Comparison of ENCODE assay signal across 9 cellular contexts in the genomic region with DNA sequence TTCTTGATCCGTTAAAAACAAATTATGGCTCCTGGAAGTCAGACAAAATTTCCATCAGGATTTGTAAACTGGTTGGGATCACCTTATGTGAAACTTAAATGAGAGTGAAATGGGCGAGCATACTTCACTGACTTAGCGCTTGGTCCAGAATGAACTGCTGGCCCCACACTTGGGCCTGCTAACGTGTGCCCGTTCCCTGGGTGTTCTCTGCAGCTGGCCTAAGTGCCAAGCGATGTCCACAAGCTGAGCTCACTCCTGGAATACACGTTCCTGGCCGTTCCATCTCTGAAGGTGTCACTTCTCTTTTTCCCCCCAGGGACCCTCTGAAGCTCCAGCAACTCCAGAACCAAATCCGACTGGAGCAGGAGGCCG.
A peak's percentile ranks its signal among the peaks of the same experiment; 100 is the strongest.
DNase-seq lines count a peak whose midpoint lies in the region; ATAC-seq, FAIRE-seq and TF ChIP-seq lines count a peak whose summit lies in the region.
"Had no signal": no experiment of that assay in that cellular context is flagged by ENCODE, and none has a peak within 500 bp of the region (broad histone marks: within the 10 kb centered on the region; RNA-seq: fewer than 3 reads in every experiment).

No MANE protein-coding gene starts in this region.

- POLR2A ChIA-PET in GM12878 (lab: Charles Lee) = no interaction called here

- intact Hi-C loops in GM12878 (cut with micrococcal nuclease; ENCODE audit: unreplicated experiment) = no loop called here
- intact Hi-C loops in left lung (cut with DNase I) = no loop called here

- SMC1A ChIA-PET in GM12878 (lab: Charles Lee; ENCODE audit: uncharacterized antibody, unreplicated experiment) = interaction anchor here (0.7 to 3.9 kb wide), 3 partner anchors 46 to 166 kb away, joined by 3 to 19 read pairs (median 3); no protein-coding TSS in a partner anchor

- peak overlapping the region; percentile 62; the same call in 1 of the 2 replicates for H3K4me2 ChIP-seq in GM12878 (ENCODE audit: control insufficient read depth, insufficient read depth)

- no peaks in the 10 kb centered on the region for H3K36me3 ChIP-seq in GM12878 (ENCODE audit: control insufficient read depth in 2 of 2, insufficient read depth in 2 of 2, low read length in 1 of 2)
- H3K36me3 ChIP-seq in left lung = peaks cover 0 to 2% of the 10 kb centered on the region in 2 donors
- H3K36me3 ChIP-seq in stomach smooth muscle (ENCODE audit: control insufficient read depth in 2 of 2, insufficient read depth in 2 of 2, low read length in 2 of 2) = peaks cover 12 to 35% of the 10 kb centered on the region in 2 donors

- RAD21 ChIA-PET in GM12878 (lab: Charles Lee; ENCODE audit: unreplicated experiment) = interaction anchor here (0.7 to 1.2 kb wide), 2 partner anchors 24 to 25 kb away, joined by 3 read pairs; no protein-coding TSS in a partner anchor

- H3K4me3 ChIP-seq in GM12878 = no peak overlapping the region
- peak overlapping the region in 1 of 2 donors; percentile 44 for H3K4me3 ChIP-seq in left lung
- H3K4me3 ChIP-seq in stomach smooth muscle (ENCODE audit: low read length in 2 of 2) = peak overlapping the region; percentile 59 to 66

- H4K20me1 ChIP-seq in GM12878 (ENCODE audit: control insufficient read depth, insufficient read depth) = no peaks in the 10 kb centered on the region

- no peak overlapping the region for H3K9ac ChIP-seq in GM12878 (ENCODE audit: control insufficient read depth, insufficient read depth, low read length)
- peak overlapping the region; percentile 43 to 62 for H3K9ac ChIP-seq in stomach smooth muscle (ENCODE audit: low read length in 2 of 2)

- no peak for TF ChIP-seq EP300 in GM12878 (IDR thresholded peaks at IDR 0.05; ENCODE audit: borderline replicate concordance in 1 of 2, control insufficient read depth in 1 of 2, low read depth in 2 of 2, low read length in 2 of 2)

- no peak for TF ChIP-seq POLR2A in GM12878 (IDR thresholded peaks at IDR 0.05; ENCODE audit: low read depth, low read length)

- in situ Hi-C loops in GM12878 (cut with MboI) = no loop called here

- no TSS peak for BruUV-seq in GM12878 (replicated peaks; lab: Mats Ljungman, UMichigan)

- no peak overlapping the region for H3K27ac ChIP-seq in GM12878 (ENCODE audit: control insufficient read depth, insufficient read depth)
- peak overlapping the region; percentile 57 to 60 for H3K27ac ChIP-seq in left lung
- peak overlapping the region; percentile 78 for H3K27ac ChIP-seq in stomach smooth muscle (ENCODE audit: low read length)

- no peak for TF ChIP-seq RAD21 in GM12878 (IDR thresholded peaks at IDR 0.05; ENCODE audit: insufficient read depth, low read depth, low read length)

- H2AFZ ChIP-seq in GM12878 (ENCODE audit: control insufficient read depth, low read depth, low read length) = no peak overlapping the region

- CTCF ChIA-PET in GM12878 (lab: Yijun Ruan, JAX) = no interaction called here

- H3K4me1 ChIP-seq in GM12878 (ENCODE audit: control insufficient read depth, insufficient read depth, low read length) (0 out of 2 replicates have a peak, but pooled peaks cover 4% of the 10 kb centered on the region), left lung (peaks cover 0 to 52% of the 10 kb centered on the region in 2 donors), stomach smooth muscle (ENCODE audit: control insufficient read depth, insufficient read depth, low read length) (peaks cover 29% of the 10 kb centered on the region)

- no peaks in the 10 kb centered on the region for H3K79me2 ChIP-seq in GM12878 (ENCODE audit: control insufficient read depth, insufficient read depth, low read length)

- 49% methylated on average over 9 of the region's 10 CpGs for WGBS in GM12878 (ENCODE audit: insufficient coverage, insufficient replicate concordance, low lambda C conversion rate, missing lambda C conversion rate)

- TF ChIP-seq CTCF in GM12878 (IDR thresholded peaks at IDR 0.05 in 2 of 3, conservative IDR thresholded peaks at IDR 0.05 in 1 of 3; ENCODE audit: control insufficient read depth in 2 of 3, extremely low read depth in 1 of 3, insufficient read depth in 1 of 3, low read depth in 3 of 3, low read length in 3 of 3) = no peak
- TF ChIP-seq CTCF in left lung (IDR thresholded peaks at IDR 0.05) = no peak

- FAIRE-seq in GM12878 (lab: Jason Lieb, UNC) = no peak

- peak; percentile 23 for DNase-seq in HuH-7.5 (ENCODE audit: low spot score)
- DNase-seq in GM12878 (ENCODE audit: low read depth, low spot score) = no peak
- DNase-seq in left lung = no peak
- DNase-seq in HK-2 (ENCODE audit: unreplicated experiment) = no peak
- DNase-seq in SHP77 (lab: John Stamatoyannopoulos, UW) = no peak
- no peak for DNase-seq in UCSD-AML1 (lab: John Stamatoyannopoulos, UW; ENCODE audit: unreplicated experiment)
- DNase-seq: NK-92 treated with Interleukin-12 subunit alpha and Interleukin-12 subunit beta, amount 100 ng/mL, for 24 hours had no signal

- H3K27me3 ChIP-seq in GM12878 (replicated peaks in 1 of 2; ENCODE audit: control insufficient read depth in 2 of 2, insufficient read depth in 2 of 2, low read length in 1 of 2) (no peaks in the 10 kb centered on the region), left lung (peaks cover 0 to 39% of the 10 kb centered on the region in 2 donors), stomach smooth muscle (ENCODE audit: control insufficient read depth in 1 of 2, insufficient read depth in 2 of 2, low read length in 2 of 2) (no peaks in the 10 kb centered on the region)

- ATAC-seq in GM12878 = no peak
- ATAC-seq in left lung = peak; percentile 17
- no peak for ATAC-seq in HG02973 (IDR thresholded peaks at IDR 0.05; ENCODE audit: unreplicated experiment)

- no peaks in the 10 kb centered on the region for H3K9me3 ChIP-seq in GM12878 (replicated peaks; ENCODE audit: control insufficient read depth, insufficient read depth, low read length)
- H3K9me3 ChIP-seq in left lung = no peaks in the 10 kb centered on the region
- no peaks in the 10 kb centered on the region for H3K9me3 ChIP-seq in stomach smooth muscle (ENCODE audit: control insufficient read depth in 2 of 2, low read length in 2 of 2)

TF ChIP-seq in GM12878, 131 proteins besides CTCF, POLR2A, EP300 and RAD21:
- no peak for TF ChIP-seq TARDBP (IDR thresholded peaks at IDR 0.05; ENCODE audit: borderline replicate concordance)
